ENCODE assay signal across 16 cellular contexts in the genomic region with DNA sequence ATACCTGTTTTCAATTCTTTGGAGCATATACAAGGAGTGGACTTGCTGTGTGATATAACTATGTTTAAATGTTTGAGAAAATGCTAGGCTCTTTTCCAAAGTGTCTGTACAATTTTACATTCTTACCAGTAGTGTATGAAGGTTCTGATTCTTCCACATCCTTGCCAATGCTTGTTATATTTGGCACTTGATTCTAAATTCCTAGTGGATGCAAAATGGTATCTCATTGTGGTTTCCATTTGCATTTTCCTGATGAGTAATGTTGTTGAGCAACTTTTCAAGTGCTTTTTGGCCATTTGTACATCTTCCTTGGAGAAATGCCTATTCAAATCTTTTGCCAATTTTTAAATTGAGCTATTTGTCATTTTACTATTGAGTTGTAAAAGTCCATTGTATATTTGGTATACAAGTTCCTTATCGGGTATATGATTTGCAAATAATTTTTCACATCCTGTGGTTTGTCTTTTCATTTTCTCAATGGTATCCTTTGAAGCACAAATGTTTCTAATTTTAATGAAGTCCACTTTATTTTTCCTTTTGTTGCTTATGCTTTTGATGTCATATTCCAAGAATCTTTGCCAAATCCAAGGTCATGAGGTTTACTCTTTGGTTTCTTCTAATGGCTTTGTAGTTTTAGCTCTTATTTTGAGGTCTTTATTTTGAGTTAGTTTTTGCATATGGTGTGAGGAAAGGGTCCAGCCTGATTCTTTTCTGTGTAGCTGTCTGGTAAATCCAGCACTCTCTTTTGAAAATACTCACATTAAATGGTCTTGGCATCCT. TPM values are rescaled to one million over a fixed set of nuclear protein-coding genes. Genes with fewer than 3 reads are reported as not detected.
A peak's percentile ranks its signal among the peaks of the same experiment; 100 is the strongest.
DNase-seq lines count a peak whose midpoint lies in the region; FAIRE-seq and TF ChIP-seq lines count a peak whose summit lies in the region.
"Had no signal": no experiment of that assay in that cellular context is flagged by ENCODE, and none has a peak within 500 bp of the region (broad histone marks: within the 10 kb centered on the region; RNA-seq: fewer than 3 reads in every experiment).

No MANE protein-coding gene starts in this region.

- in situ Hi-C loops in brain microvascular endothelial cell (cut with HindIII; ENCODE audit: low pct_ligation_motif_present, low sequenced_read_pairs), result no loop called here

- TF ChIP-seq CTCF in AG09319 (IDR thresholded peaks at IDR 0.05; ENCODE audit: low read depth, low read length) (peak; percentile 35), brain microvascular endothelial cell (IDR thresholded peaks at IDR 0.05; ENCODE audit: low read depth, low read length, missing control alignments) (no peak), keratinocyte (optimal IDR thresholded peaks at IDR 0.05 in 1 of 3, IDR thresholded peaks at IDR 0.05 in 1 of 3, conservative IDR thresholded peaks at IDR 0.05 in 1 of 3; ENCODE audit: extremely low read depth in 1 of 3, insufficient read depth in 2 of 3, low read length in 3 of 3) (no peak)

- H4K20me1 ChIP-seq in keratinocyte (ENCODE audit: control insufficient read depth, extremely low read depth, insufficient read depth, low read length), result no peaks in the 10 kb centered on the region

- no peaks in the 10 kb centered on the region for H3K9me1 ChIP-seq in keratinocyte (ENCODE audit: control insufficient read depth, extremely low read depth, insufficient read depth, low read length)

- peak; percentile 63 for FAIRE-seq in keratinocyte (lab: Jason Lieb, UNC)
- FAIRE-seq: islet of Langerhans had no signal

- DNase-seq in AG09319 (ENCODE audit: extremely low read depth, low read depth), result peak; percentile 91
- DNase-seq in HS-27A (ENCODE audit: low read depth), result peak; percentile 51
- peak; percentile 77 for DNase-seq in brain microvascular endothelial cell
- DNase-seq in keratinocyte (ENCODE audit: low read depth, low spot score), result peak; percentile 9
- DNase-seq in activated CD4-positive, alpha-beta T cell treated with anti-CD3 and anti-CD28 coated beads for 1 hour, result no peak
- DNase-seq in T-helper 2 cell, result no peak
- DNase-seq in NCI-H146 (lab: John Stamatoyannopoulos, UW), result no peak
- no peak for DNase-seq in KG1 (lab: John Stamatoyannopoulos, UW)
- DNase-seq: activated T-cell treated with anti-CD3 and anti-CD28 coated beads for 4 hours; CD8-positive, alpha-beta memory T cell; erythroblast; NCI-H1092; NCI-H510A had no signal

- H3K27me3 ChIP-seq in brain microvascular endothelial cell (replicated peaks), result no peaks in the 10 kb centered on the region
- no peaks in the 10 kb centered on the region for H3K27me3 ChIP-seq in keratinocyte (ENCODE audit: control insufficient read depth, extremely low read depth, insufficient read depth, low read length)
- H3K27me3 ChIP-seq: ascending aorta had no signal

- no peaks in the 10 kb centered on the region for H3K79me2 ChIP-seq in keratinocyte (ENCODE audit: control insufficient read depth, insufficient read depth, low read length)

- no peaks in the 10 kb centered on the region for H3K36me3 ChIP-seq in brain microvascular endothelial cell (replicated peaks)
- no peaks in the 10 kb centered on the region for H3K36me3 ChIP-seq in keratinocyte (ENCODE audit: control insufficient read depth in 2 of 2, extremely low read depth in 1 of 2, insufficient read depth in 2 of 2, low read length in 2 of 2)
- H3K36me3 ChIP-seq: ascending aorta had no signal

- H3K9me3 ChIP-seq in keratinocyte (ENCODE audit: control insufficient read depth, low read depth, low read length), result no peaks in the 10 kb centered on the region
- H3K9me3 ChIP-seq: ascending aorta had no signal

- H3K27ac ChIP-seq in brain microvascular endothelial cell (no peak overlapping the region), keratinocyte (ENCODE audit: control insufficient read depth, insufficient read depth, low read length) (no peak overlapping the region)
- H3K27ac ChIP-seq: ascending aorta, VCaP had no signal

- no peak overlapping the region for H3K4me2 ChIP-seq in keratinocyte (ENCODE audit: control insufficient read depth, extremely low read depth, insufficient read depth, low read depth, low read length)

- no peak overlapping the region for H3K9ac ChIP-seq in keratinocyte (ENCODE audit: control insufficient read depth, extremely low read depth, insufficient read depth, low read length)

- H2AFZ ChIP-seq in keratinocyte (ENCODE audit: control insufficient read depth, low read length), result no peak overlapping the region

- dilution Hi-C loops in keratinocyte (cut with MboI; ENCODE audit: extremely low pct_ligation_motif_present, low sequenced_read_pairs), result no loop called here

- peaks cover 4% of the 10 kb centered on the region for H3K4me1 ChIP-seq in keratinocyte (ENCODE audit: control insufficient read depth, extremely low read depth, insufficient read depth, low read length)
- H3K4me1 ChIP-seq: ascending aorta had no signal

- H3K4me3 ChIP-seq in brain microvascular endothelial cell (ENCODE audit: low read depth, low read length), result no peak overlapping the region
- no peak overlapping the region for H3K4me3 ChIP-seq in keratinocyte (ENCODE audit: control insufficient read depth in 2 of 3, extremely low read depth in 1 of 3, insufficient read depth in 2 of 3, low read depth in 1 of 3, low read length in 3 of 3)
- H3K4me3 ChIP-seq: ascending aorta had no signal

RNA-seq across cellular contexts. Expression of a gene that starts 33.2 kb away (rescaled TPM):
- polyA plus RNA-seq in keratinocyte, result 3.7 to 8.8 TPM (median 4.8 TPM) in 3 replicates
- polyA plus RNA-seq in keratinocyte (2011; ENCODE audit: low read depth), result 44.7 TPM
- 3.6 and 5.8 TPM in 2 replicates for polyA plus RNA-seq in keratinocyte (2011; cell fraction: cytosol; rRNA removed)
- polyA plus RNA-seq in keratinocyte (2011; cell fraction: nucleus; rRNA removed), result 7.8 and 11.0 TPM in 2 replicates
- polyA plus RNA-seq in keratinocyte (2012; ENCODE audit: low replicate concordance), result 13.2 and 18.4 TPM in 2 replicates
- polyA minus RNA-seq in keratinocyte, result 0.95 to 10.1 TPM (median 3.0 TPM) in 3 replicates
- 2.5 TPM for polyA minus RNA-seq in keratinocyte (2011; cell fraction: cytosol; rRNA and poly(A)+ RNA removed)
- 4.1 and 6.8 TPM in 2 replicates for polyA minus RNA-seq in keratinocyte (2011; cell fraction: nucleus; rRNA and poly(A)+ RNA removed)

Comparison
In these comparisons a context has a peak if more than half of its experiments do, and no peak if none do; other contexts are left out.
1. DNase-seq: peak in AG09319 (single experiment), HS-27A (single experiment), brain microvascular endothelial cell (single experiment) and keratinocyte (single experiment); none in activated CD4-positive, alpha-beta T cell treated with anti-CD3 and anti-CD28 coated beads for 1 hour (single experiment), T-helper 2 cell (0 of 5), NCI-H146 (single experiment) and KG1 (single experiment).